Comparison of ENCODE assay signal across 19 cellular contexts in the genomic region with DNA sequence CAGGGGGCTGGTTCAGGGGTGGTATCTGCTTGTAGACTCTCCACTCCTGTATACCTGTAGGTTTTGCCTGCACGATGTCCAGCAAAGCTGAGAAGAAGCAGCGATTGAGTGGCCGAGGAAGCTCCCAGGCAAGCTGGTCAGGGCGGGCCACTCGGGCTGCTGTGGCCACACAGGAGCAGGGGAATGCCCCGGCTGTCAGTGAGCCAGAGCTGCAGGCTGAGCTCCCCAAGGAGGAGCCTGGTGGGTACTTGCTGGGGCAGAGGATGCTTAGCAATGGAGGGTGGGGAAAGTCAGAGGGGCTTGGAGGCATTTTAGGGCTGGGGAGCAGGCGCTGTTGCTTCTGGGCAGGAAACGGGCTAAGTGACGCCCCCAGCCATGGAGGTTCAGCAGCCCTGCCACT. TPM values are rescaled to one million over a fixed set of nuclear protein-coding genes. Genes with fewer than 3 reads are reported as not detected.
DNase-seq lines count a peak whose midpoint lies in the region; FAIRE-seq and TF ChIP-seq lines count a peak whose summit lies in the region.
"Had no signal": no experiment of that assay in that cellular context is flagged by ENCODE, and none has a peak within 500 bp of the region (broad histone marks: within the 10 kb centered on the region; RNA-seq: fewer than 3 reads in every experiment).

No MANE protein-coding gene starts in this region.

- H3K18ac ChIP-seq in H1 (ENCODE audit: extremely low read depth, low read length) = no peak overlapping the region

- 69% methylated on average over 9 of the region's 9 CpGs; no CpG with 5 or more reads in 1 of the 2 experiments for WGBS in H1 (ENCODE audit: extremely low coverage in 1 of 2, insufficient coverage in 1 of 2, insufficient read length in 1 of 2, insufficient replicate concordance in 2 of 2, low coverage in 1 of 2, low lambda C conversion rate in 2 of 2, missing lambda C conversion rate in 1 of 2), 2 experiments

- H2BK120ac ChIP-seq in H1 (replicated peaks; ENCODE audit: low read depth, low read length) = no peak overlapping the region

- H3K79me2 ChIP-seq in H1 (ENCODE audit: control insufficient read depth in 1 of 2, insufficient read depth in 2 of 2, low read length in 2 of 2) (no peaks in the 10 kb centered on the region), osteoblast (ENCODE audit: insufficient read depth, low read length) (no peaks in the 10 kb centered on the region)

- DNase-seq in H1 (ENCODE audit: low read depth in 1 of 2, low spot score in 2 of 2) (no peak), osteoblast (ENCODE audit: insufficient read length, low spot score, missing footprints) (peak; percentile 9), tibial artery (no peak), GDM1 (lab: John Stamatoyannopoulos, UW) (no peak), DMS53 treated with DMSO at 0.1 percent for 48 hours (lab: John Stamatoyannopoulos, UW; ENCODE audit: unreplicated experiment) (no peak)
- no peak for DNase-seq in activated naive CD4-positive, alpha-beta T cell treated with Interleukin-2 at 50 U/mL for 16 hours
- DNase-seq: 8988T; CD4-positive, alpha-beta memory T cell; DMS153; DND-41; EL; GM23248; H7 had no signal

- H4K20me1 ChIP-seq in H1 (replicated peaks in 1 of 2; ENCODE audit: control insufficient read depth in 1 of 2, insufficient read depth in 2 of 2, low read length in 2 of 2) = no peaks in the 10 kb centered on the region
- no peaks in the 10 kb centered on the region for H4K20me1 ChIP-seq in osteoblast (ENCODE audit: insufficient read depth, low read length)
- H4K20me1 ChIP-seq: BLaER1 had no signal

- no peak overlapping the region for H3K4me3 ChIP-seq in H1 (ENCODE audit: extremely low read depth in 1 of 4, insufficient read depth in 2 of 4, low read depth in 3 of 4, low read length in 4 of 4)
- H3K4me3 ChIP-seq in osteoblast (ENCODE audit: insufficient read depth, low read length) = no peak overlapping the region
- no peak overlapping the region for H3K4me3 ChIP-seq in tibial artery
- H3K4me3 ChIP-seq: BLaER1, GM23248 had no signal

- peak overlapping the region in 2 of 3 experiments; percentile 7 to 27 for H3K4me3 Mint-ChIP-seq in nephron
- H3K4me3 Mint-ChIP-seq: CD4-positive, alpha-beta memory T cell had no signal

- H3K56ac ChIP-seq in H1 (replicated peaks; ENCODE audit: insufficient read length, low read depth, low read length) = no peak overlapping the region

- no peak overlapping the region for H2BK20ac ChIP-seq in H1 (ENCODE audit: low read length)

- no peak for FAIRE-seq in H1 (lab: Jason Lieb, UNC)
- FAIRE-seq: GM12891, GM19239 had no signal

- no peaks in the 10 kb centered on the region; the same call in 1 of the 2 replicates for H3K79me1 ChIP-seq in H1 (ENCODE audit: low read depth, low read length)

- no peak overlapping the region for H4K5ac ChIP-seq in H1 (ENCODE audit: insufficient read length, low read depth, low read length)

- CTCF ChIA-PET in H1 (lab: Charles Lee; ENCODE audit: partially characterized antibody) = interaction anchor here (0.8 to 1.7 kb wide), 3 partner anchors 9 to 32 kb away, joined by 3 to 8 read pairs (median 3); a partner anchor contains a TSS

- H3K27ac ChIP-seq in angular gyrus (ENCODE audit: low read depth, low read length) = peak overlapping the region; percentile 37
- H3K27ac ChIP-seq in H1 (ENCODE audit: low read depth, low read length) = no peak overlapping the region
- H3K27ac ChIP-seq in osteoblast (ENCODE audit: low read depth, low read length) = no peak overlapping the region
- H3K27ac ChIP-seq in tibial artery = no peak overlapping the region
- H3K27ac ChIP-seq: BLaER1, GM23248 had no signal

- H3K4me2 ChIP-seq in H1 (ENCODE audit: insufficient read depth in 1 of 2, low read depth in 2 of 2, low read length in 2 of 2) (no peak overlapping the region), osteoblast (ENCODE audit: insufficient read depth, low read length) (no peak overlapping the region)
- H3K4me2 ChIP-seq: BLaER1 had no signal

- peak overlapping the region; percentile 16; the same call in 1 of the 2 replicates for H4K8ac ChIP-seq in H1 (ENCODE audit: extremely low read depth, insufficient read depth, low read length)

- no peak overlapping the region for H3K27ac Mint-ChIP-seq in nephron
- H3K27ac Mint-ChIP-seq: CD14-positive monocyte; CD4-positive, alpha-beta memory T cell had no signal

- no peak overlapping the region for H3K14ac ChIP-seq in H1 (ENCODE audit: insufficient read length)

- no peak overlapping the region for H2AK5ac ChIP-seq in H1 (ENCODE audit: low read depth, low read length)

- peaks cover 51% of the 10 kb centered on the region for H3K27me3 Mint-ChIP-seq in nephron (ENCODE audit: low read depth)

- POLR2A ChIA-PET in H1 (lab: Charles Lee; ENCODE audit: partially characterized antibody) = no interaction called here

- no peaks in the 10 kb centered on the region for H3K36me3 Mint-ChIP-seq in nephron (ENCODE audit: low read depth)

- H4K91ac ChIP-seq in H1 (replicated peaks; ENCODE audit: insufficient read length, low read length) = no peak overlapping the region

- intact Hi-C loops in tibial artery (cut with DNase I; ENCODE audit: low total_unique reads) = no loop called here

- TF ChIP-seq CTCF in H1 (IDR thresholded peaks at IDR 0.05; ENCODE audit: control extremely low read depth in 1 of 3, insufficient read depth in 1 of 3, low read depth in 1 of 3, low read length in 3 of 3) (no peak), nephron (IDR thresholded peaks at IDR 0.05; ENCODE audit: unreplicated experiment in 3 of 3) (no peak), osteoblast (IDR thresholded peaks at IDR 0.05; ENCODE audit: extremely low read depth, low read depth, low read length) (no peak), tibial artery (IDR thresholded peaks at IDR 0.05) (no peak)

- H3K4ac ChIP-seq in H1 (replicated peaks; ENCODE audit: insufficient read length, low read depth, low read length) = no peak overlapping the region

- TF ChIP-seq RAD21 in H1 (IDR thresholded peaks at IDR 0.05 in 1 of 2, conservative IDR thresholded peaks at IDR 0.05 in 1 of 2; ENCODE audit: low read depth in 2 of 2, low read length in 2 of 2) = no peak

- H3K23me2 ChIP-seq in H1 (ENCODE audit: low read depth, low read length) = peaks cover 9% of the 10 kb centered on the region

- no peak for TF ChIP-seq EP300 in H1 (IDR thresholded peaks at IDR 0.05; ENCODE audit: borderline replicate concordance in 1 of 2, low read depth in 2 of 2, low read length in 2 of 2)

- H3K23ac ChIP-seq in H1 (ENCODE audit: insufficient read length) = no peak overlapping the region

- H2BK12ac ChIP-seq in H1 (ENCODE audit: low read depth, low read length) = no peak overlapping the region

- H3K9me3 Mint-ChIP-seq in nephron = no peaks in the 10 kb centered on the region
- H3K9me3 Mint-ChIP-seq: CD4-positive, alpha-beta memory T cell had no signal

- H3K9me3 ChIP-seq in H1 (ENCODE audit: insufficient read depth in 2 of 2, low read depth in 1 of 2, low read length in 1 of 2) (no peaks in the 10 kb centered on the region), osteoblast (ENCODE audit: low read depth, low read length) (no peaks in the 10 kb centered on the region), tibial artery (no peaks in the 10 kb centered on the region)
- H3K9me3 ChIP-seq: BLaER1 had no signal

- H3K9ac ChIP-seq in H1 (replicated peaks in 1 of 4; ENCODE audit: extremely low read depth in 1 of 4, low read depth in 3 of 4, low read length in 3 of 4) = no peak overlapping the region
- H3K9ac ChIP-seq: BLaER1, GM23248 had no signal

- no peak overlapping the region for H2BK5ac ChIP-seq in H1 (ENCODE audit: low read depth, low read length)

- peaks cover 0 to 14% (median 7%) of the 10 kb centered on the region in 4 experiments; a peak in 3 of 7 replicates for H3K27me3 ChIP-seq in H1 (replicated peaks in 1 of 4; ENCODE audit: control insufficient read depth in 3 of 4, extremely low read depth in 1 of 4, insufficient read depth in 3 of 4, low read length in 3 of 4)
- H3K27me3 ChIP-seq in osteoblast (ENCODE audit: insufficient read depth, low read length) = peaks cover 55% of the 10 kb centered on the region
- H3K27me3 ChIP-seq in tibial artery = peaks cover 0 to 44% of the 10 kb centered on the region in 2 donors

- H3K4me1 ChIP-seq in H1 (replicated peaks in 1 of 4; ENCODE audit: control insufficient read depth in 3 of 4, insufficient read depth in 4 of 4, low read length in 3 of 4) (peaks cover 5 to 17% (median 9%) of the 10 kb centered on the region in 4 experiments), osteoblast (ENCODE audit: insufficient read depth, low read length) (peaks cover 16% of the 10 kb centered on the region), tibial artery (peaks cover 0 to 24% (median 15%) of the 10 kb centered on the region in 4 donors)

- peaks cover 26% of the 10 kb centered on the region for H3K4me1 Mint-ChIP-seq in nephron

- no peak for TF ChIP-seq POLR2A in H1 (IDR thresholded peaks at IDR 0.05; ENCODE audit: control extremely low read depth in 1 of 2, low read depth in 2 of 2, low read length in 2 of 2)

- H2BK15ac ChIP-seq in H1 (ENCODE audit: low read length) = no peak overlapping the region

- H3K36me3 ChIP-seq in H1 (ENCODE audit: control insufficient read depth in 2 of 4, insufficient read depth in 4 of 4, low read length in 3 of 4) (no peaks in the 10 kb centered on the region), osteoblast (ENCODE audit: insufficient read depth, low read length) (no peaks in the 10 kb centered on the region), tibial artery (no peaks in the 10 kb centered on the region)
- H3K36me3 ChIP-seq: BLaER1 had no signal

- H2AFZ ChIP-seq in H1 (ENCODE audit: low read length) (no peak overlapping the region), osteoblast (ENCODE audit: low read length) (no peak overlapping the region)
- H2AFZ ChIP-seq: GM23248 had no signal

RNA-seq across cellular contexts. Expression of a gene that starts 2.1 kb away (rescaled TPM):
- 0.13 and 0.21 TPM in 2 replicates for total RNA-seq in H1 (2021; fragmentation: NEBNext Ultra II Directional; extraction: Animal tissue kit (Norgen Biotek cat#: 25700))
- polyA plus RNA-seq in H1 (2011; rRNA removed) = 0.18 and 0.25 TPM in 2 replicates
- polyA plus RNA-seq in H1 (2011; cell fraction: cytosol; rRNA removed) = 0.27 TPM
- 0.86 TPM for polyA plus RNA-seq in H1 (2011; cell fraction: nucleus; rRNA removed)
- 0.04 to 0.18 TPM (median 0.11 TPM) in 4 replicates for polyA plus RNA-seq in H1 (2012, experiment 1 of 2)
- polyA plus RNA-seq in H1 (2012, experiment 2 of 2) = 0.13 TPM
- polyA plus RNA-seq in H1 (2013, experiment 1 of 2) = 0.12 TPM
- polyA plus RNA-seq in H1 (2013, experiment 2 of 2) = 0.06 TPM
- 0.32 and 0.50 TPM in 2 replicates for polyA minus RNA-seq in H1 (2011; rRNA and poly(A)+ RNA removed)
- polyA minus RNA-seq in H1 (2011; cell fraction: cytosol; rRNA and poly(A)+ RNA removed) = 0.44 TPM
- 0.50 TPM for polyA minus RNA-seq in H1 (2011; cell fraction: nucleus; rRNA and poly(A)+ RNA removed)
- under 0.01 and 0.88 TPM in 2 replicates for total RNA-seq in osteoblast
- total RNA-seq: CD4-positive, alpha-beta memory T cell; GM23248 had no signal
- polyA plus RNA-seq: CD4-positive, alpha-beta memory T cell; GM23248 had no signal

RNA-seq across cellular contexts. Expression of a gene that starts 14.7 kb away (rescaled TPM):
- total RNA-seq in H1 (2021; fragmentation: NEBNext Ultra II Directional; extraction: Animal tissue kit (Norgen Biotek cat#: 25700)) = 15.0 and 16.0 TPM in 2 replicates
- 27.1 and 27.3 TPM in 2 replicates for polyA plus RNA-seq in H1 (2011; rRNA removed)
- 19.9 TPM for polyA plus RNA-seq in H1 (2011; cell fraction: cytosol; rRNA removed)
- 40.5 TPM for polyA plus RNA-seq in H1 (2011; cell fraction: nucleus; rRNA removed)
- polyA plus RNA-seq in H1 (2012, experiment 1 of 2) = 15.2 to 17.2 TPM (median 16.3 TPM) in 4 replicates
- polyA plus RNA-seq in H1 (2012, experiment 2 of 2) = 20.2 TPM
- polyA plus RNA-seq in H1 (2013, experiment 1 of 2) = 18.0 TPM
- polyA plus RNA-seq in H1 (2013, experiment 2 of 2) = 18.9 TPM
- 14.9 and 18.5 TPM in 2 replicates for polyA minus RNA-seq in H1 (2011; rRNA and poly(A)+ RNA removed)
- 8.7 TPM for polyA minus RNA-seq in H1 (2011; cell fraction: cytosol; rRNA and poly(A)+ RNA removed)
- 9.7 TPM for polyA minus RNA-seq in H1 (2011; cell fraction: nucleus; rRNA and poly(A)+ RNA removed)
- total RNA-seq in osteoblast = 1.8 and 2.7 TPM in 2 replicates
- polyA plus RNA-seq: CD14-positive monocyte; CD4-positive, alpha-beta memory T cell had no signal

RNA-seq across cellular contexts. Expression of a gene that starts 31.4 kb away (rescaled TPM):
- 29.3 and 30.1 TPM in 2 replicates for total RNA-seq in H1 (2021; fragmentation: NEBNext Ultra II Directional; extraction: Animal tissue kit (Norgen Biotek cat#: 25700))
- polyA plus RNA-seq in H1 (2011; rRNA removed) = 29.2 and 38.4 TPM in 2 replicates
- 24.4 TPM for polyA plus RNA-seq in H1 (2011; cell fraction: cytosol; rRNA removed)
- 42.9 TPM for polyA plus RNA-seq in H1 (2011; cell fraction: nucleus; rRNA removed)
- 23.4 to 35.3 TPM (median 32.4 TPM) in 4 replicates for polyA plus RNA-seq in H1 (2012, experiment 1 of 2)
- polyA plus RNA-seq in H1 (2012, experiment 2 of 2) = 38.6 TPM
- polyA plus RNA-seq in H1 (2013, experiment 1 of 2) = 21.8 TPM
- polyA plus RNA-seq in H1 (2013, experiment 2 of 2) = 19.4 TPM
- 14.3 and 16.1 TPM in 2 replicates for polyA minus RNA-seq in H1 (2011; rRNA and poly(A)+ RNA removed)
- 12.0 TPM for polyA minus RNA-seq in H1 (2011; cell fraction: cytosol; rRNA and poly(A)+ RNA removed)
- 10.0 TPM for polyA minus RNA-seq in H1 (2011; cell fraction: nucleus; rRNA and poly(A)+ RNA removed)
- 3.5 and 4.3 TPM in 2 replicates for total RNA-seq in osteoblast

RNA-seq across cellular contexts. Expression of a gene that starts 32.4 kb away (rescaled TPM):
- 198 and 210 TPM in 2 replicates for total RNA-seq in H1 (2021; fragmentation: NEBNext Ultra II Directional; extraction: Animal tissue kit (Norgen Biotek cat#: 25700))
- 143 and 149 TPM in 2 replicates for polyA plus RNA-seq in H1 (2011; rRNA removed)
- 84.3 TPM for polyA plus RNA-seq in H1 (2011; cell fraction: cytosol; rRNA removed)
- polyA plus RNA-seq in H1 (2011; cell fraction: nucleus; rRNA removed) = 102 TPM
- polyA plus RNA-seq in H1 (2012, experiment 1 of 2) = 174 to 217 TPM (median 194 TPM) in 4 replicates
- polyA plus RNA-seq in H1 (2012, experiment 2 of 2) = 263 TPM
- polyA plus RNA-seq in H1 (2013, experiment 1 of 2) = 192 TPM
- 190 TPM for polyA plus RNA-seq in H1 (2013, experiment 2 of 2)
- 136 TPM in 2 replicates for polyA minus RNA-seq in H1 (2011; rRNA and poly(A)+ RNA removed)
- polyA minus RNA-seq in H1 (2011; cell fraction: cytosol; rRNA and poly(A)+ RNA removed) = 107 TPM
- polyA minus RNA-seq in H1 (2011; cell fraction: nucleus; rRNA and poly(A)+ RNA removed) = 55.7 TPM
- 63.9 and 71.3 TPM in 2 replicates for total RNA-seq in osteoblast
